ENCODE assay signal across 19 cellular contexts in genomic region chr10:1609038-1609411, GRCh38.
DNase-seq lines count a peak whose midpoint lies in the region; ATAC-seq and TF ChIP-seq lines count a peak whose summit lies in the region.
"Had no signal": no experiment of that assay in that cellular context is flagged by ENCODE, and none has a peak within 500 bp of the region (broad histone marks: within the 10 kb centered on the region; RNA-seq: fewer than 3 reads in every experiment).

No MANE protein-coding gene starts in this region.

- peak overlapping the region; percentile 71 for H2AFZ ChIP-seq in smooth muscle cell (ENCODE audit: low read depth)

- 23% methylated on average over 18 of the region's 18 CpGs for WGBS in smooth muscle cell (ENCODE audit: low lambda C conversion rate)
- WGBS in testis, 2 donors = 20 to 36% methylated on average over 12 to 18 of the region's 18 CpGs

- TF ChIP-seq CTCF in dorsolateral prefrontal cortex (IDR thresholded peaks at IDR 0.05 in 54 of 56, conservative IDR thresholded peaks at IDR 0.05 in 2 of 56; ENCODE audit: low read depth in 1 of 56, partially characterized antibody in 56 of 56) (no peak), smooth muscle cell (IDR thresholded peaks at IDR 0.05; ENCODE audit: borderline replicate concordance, insufficient read depth, poor library complexity, severe bottlenecking) (no peak), testis (IDR thresholded peaks at IDR 0.05) (no peak)

- H3K4me3 ChIP-seq in dorsolateral prefrontal cortex (peak overlapping the region in 57 of 59 donors; percentile 3 to 68 (median 45)), smooth muscle cell (peak overlapping the region; percentile 13), testis (no peak overlapping the region)
- H3K4me3 ChIP-seq: MG63, SK-N-MC had no signal

- no peaks in the 10 kb centered on the region for H3K36me3 Mint-ChIP-seq in memory B cell
- no peaks in the 10 kb centered on the region for H3K36me3 Mint-ChIP-seq in activated T-helper 17 cell treated with anti-CD3 and anti-CD28 coated beads, Interleukin-2, amount 50 U/mL, for 72 hours (ENCODE audit: low read depth)
- H3K36me3 Mint-ChIP-seq: activated CD8-positive, alpha-beta memory T cell treated with anti-CD3 and anti-CD28 coated beads, Interleukin-2, amount 10 ng/mL, durations not matched to agents 7 days and 5 days; activated naive CD8-positive, alpha-beta T cell treated with anti-CD3 and anti-CD28 coated beads, Interleukin-2, amount 10 ng/mL, durations not matched to agents 7 days and 5 days had no signal

- H3K27ac Mint-ChIP-seq in memory B cell = no peak overlapping the region
- H3K27ac Mint-ChIP-seq in activated T-helper 17 cell treated with anti-CD3 and anti-CD28 coated beads, Interleukin-2, amount 50 U/mL, for 72 hours = no peak overlapping the region
- H3K27ac Mint-ChIP-seq: activated CD8-positive, alpha-beta memory T cell treated with anti-CD3 and anti-CD28 coated beads, Interleukin-2, amount 10 ng/mL, durations not matched to agents 7 days and 5 days; activated naive CD8-positive, alpha-beta T cell treated with anti-CD3 and anti-CD28 coated beads, Interleukin-2, amount 10 ng/mL, durations not matched to agents 7 days and 5 days had no signal

- H3K4me2 ChIP-seq in smooth muscle cell = peak overlapping the region; percentile 61

- intact Hi-C loops in dorsolateral prefrontal cortex (cut with DNase I) (no loop called here), testis (cut with DNase I; ENCODE audit: low total_unique reads) (no loop called here)

- H3K27ac ChIP-seq in dorsolateral prefrontal cortex = peak overlapping the region in 3 of 59 donors; percentile 7 to 43 (median 8)
- H3K27ac ChIP-seq in smooth muscle cell (ENCODE audit: low read depth) = no peak overlapping the region
- no peak overlapping the region for H3K27ac ChIP-seq in testis
- H3K27ac ChIP-seq: SK-N-MC had no signal

- DNase-seq in NCI-H1417 (lab: John Stamatoyannopoulos, UW) (peak in 2 of 3 experiments; percentile 65 to 79), NCI-H1417 treated with DMSO at 0.1 percent for 48 hours (lab: John Stamatoyannopoulos, UW) (no peak), dorsolateral prefrontal cortex (no peak), memory B cell (ENCODE audit: low spot score in 2 of 2) (no peak), smooth muscle cell (lab: John Stamatoyannopoulos, UW; ENCODE audit: unreplicated experiment) (no peak), testis (no peak), EL (no peak)
- DNase-seq: 8988T; activated CD8-positive, alpha-beta memory T cell treated with anti-CD3 and anti-CD28 coated beads, Interleukin-2, amount 10 ng/mL, durations not matched to agents 7 days and 5 days; activated naive CD8-positive, alpha-beta T cell treated with anti-CD3 and anti-CD28 coated beads, Interleukin-2, amount 10 ng/mL, durations not matched to agents 7 days and 5 days; BE2C; GDM1; MG63; NCI-H446 treated with DMSO at 0.1 percent for 48 hours; posterior cingulate gyrus; T1000 had no signal

- no peak for TF ChIP-seq POLR2A in testis (IDR thresholded peaks at IDR 0.05)

- H3K4me1 Mint-ChIP-seq in memory B cell = peaks cover 15% of the 10 kb centered on the region
- H3K4me1 Mint-ChIP-seq in activated T-helper 17 cell treated with anti-CD3 and anti-CD28 coated beads, Interleukin-2, amount 50 U/mL, for 72 hours = peaks cover 5% of the 10 kb centered on the region
- H3K4me1 Mint-ChIP-seq: activated CD8-positive, alpha-beta memory T cell treated with anti-CD3 and anti-CD28 coated beads, Interleukin-2, amount 10 ng/mL, durations not matched to agents 7 days and 5 days; activated naive CD8-positive, alpha-beta T cell treated with anti-CD3 and anti-CD28 coated beads, Interleukin-2, amount 10 ng/mL, durations not matched to agents 7 days and 5 days had no signal

- no peaks in the 10 kb centered on the region for H3K36me3 ChIP-seq in smooth muscle cell (ENCODE audit: low read depth)
- no peaks in the 10 kb centered on the region for H3K36me3 ChIP-seq in testis (ENCODE audit: low read depth, missing control alignments)
- H3K36me3 ChIP-seq: BE2C, MG63 had no signal

- H3K9me3 ChIP-seq in smooth muscle cell (replicated peaks; ENCODE audit: low read depth) = no peaks in the 10 kb centered on the region
- H3K9me3 ChIP-seq in testis = no peaks in the 10 kb centered on the region
- H3K9me3 ChIP-seq: BE2C, MG63 had no signal

- no peak overlapping the region for H3K9ac ChIP-seq in smooth muscle cell (ENCODE audit: low read depth)

- peak overlapping the region; percentile 77 for H3K4me3 Mint-ChIP-seq in memory B cell
- no peak overlapping the region for H3K4me3 Mint-ChIP-seq in activated T-helper 17 cell treated with anti-CD3 and anti-CD28 coated beads, Interleukin-2, amount 50 U/mL, for 72 hours
- H3K4me3 Mint-ChIP-seq: activated CD8-positive, alpha-beta memory T cell treated with anti-CD3 and anti-CD28 coated beads, Interleukin-2, amount 10 ng/mL, durations not matched to agents 7 days and 5 days; activated naive CD8-positive, alpha-beta T cell treated with anti-CD3 and anti-CD28 coated beads, Interleukin-2, amount 10 ng/mL, durations not matched to agents 7 days and 5 days had no signal

- H3K79me2 ChIP-seq in smooth muscle cell (ENCODE audit: low read depth) = no peaks in the 10 kb centered on the region

- no peak for ATAC-seq in memory B cell (ENCODE audit: low read depth)
- no peak for ATAC-seq in activated T-helper 17 cell treated with anti-CD3 and anti-CD28 coated beads, Interleukin-2, amount 50 U/mL, for 72 hours (replicated peaks)
- ATAC-seq: activated CD4-positive, CD25-positive, alpha-beta regulatory T cell treated with anti-CD3 and anti-CD28 coated beads, Interleukin-2, amount 50 U/mL, for 24 hours; activated CD8-positive, alpha-beta memory T cell treated with anti-CD3 and anti-CD28 coated beads, Interleukin-2, amount 10 ng/mL, durations not matched to agents 7 days and 5 days had no signal

- H3K9me3 Mint-ChIP-seq in memory B cell = no peaks in the 10 kb centered on the region
- H3K9me3 Mint-ChIP-seq in activated T-helper 17 cell treated with anti-CD3 and anti-CD28 coated beads, Interleukin-2, amount 50 U/mL, for 72 hours = no peaks in the 10 kb centered on the region
- H3K9me3 Mint-ChIP-seq: activated naive CD8-positive, alpha-beta T cell treated with anti-CD3 and anti-CD28 coated beads, Interleukin-2, amount 10 ng/mL, durations not matched to agents 7 days and 5 days had no signal

- peaks cover 20% of the 10 kb centered on the region for H3K27me3 Mint-ChIP-seq in memory B cell
- H3K27me3 Mint-ChIP-seq in activated T-helper 17 cell treated with anti-CD3 and anti-CD28 coated beads, Interleukin-2, amount 50 U/mL, for 72 hours = peaks cover 39% of the 10 kb centered on the region

- H3K27me3 ChIP-seq in dorsolateral prefrontal cortex (peaks cover 0 to 56% (median 13%) of the 10 kb centered on the region in 45 donors), smooth muscle cell (ENCODE audit: low read depth) (peaks cover 35% of the 10 kb centered on the region), testis (no peaks in the 10 kb centered on the region)

- no peaks in the 10 kb centered on the region for H4K20me1 ChIP-seq in smooth muscle cell (ENCODE audit: low read depth)

- H3K4me1 ChIP-seq in smooth muscle cell (ENCODE audit: low read depth) = peaks cover 19% of the 10 kb centered on the region
- no peaks in the 10 kb centered on the region for H3K4me1 ChIP-seq in testis
- H3K4me1 ChIP-seq: BE2C had no signal

- no peaks in the 10 kb centered on the region for H3F3A ChIP-seq in smooth muscle cell (ENCODE audit: low read depth)

Comparison
In these comparisons a context has a peak if more than half of its experiments do, and no peak if none do; other contexts are left out.
1. DNase-seq: peak in NCI-H1417 (2 of 3); none in NCI-H1417 treated with DMSO at 0.1 percent for 48 hours (single experiment), dorsolateral prefrontal cortex (0 of 10), memory B cell (0 of 2), smooth muscle cell (single experiment), testis (single experiment) and EL (single experiment).
2. H3K4me3 ChIP-seq: peak in dorsolateral prefrontal cortex (57 of 59) and smooth muscle cell (single experiment); none in testis (0 of 2).